In genomic region chr14:21894003-21894897, GRCh38 we compare ENCODE assay signal across 8 cellular contexts.
A peak's percentile ranks its signal among the peaks of the same experiment; 100 is the strongest.
DNase-seq lines count a peak whose midpoint lies in the region; ATAC-seq and TF ChIP-seq lines count a peak whose summit lies in the region.

No MANE protein-coding gene starts in this region.

- H3K4me3 Mint-ChIP-seq in MCF 10A (ENCODE audit: unreplicated experiment): no peak overlapping the region

- no peak for DNase-seq in GM13977 (ENCODE audit: low spot score)
- peak in 4 of 5 experiments; percentile 13 to 73 (median 36) for DNase-seq in T-helper 2 cell
- peak; percentile 21 for DNase-seq in MCF 10A (ENCODE audit: unreplicated experiment)
- no peak for DNase-seq in sciatic nerve (ENCODE audit: low spot score)
- DNase-seq in aorta: no peak

- no peak overlapping the region for H3K27ac Mint-ChIP-seq in MCF 10A (ENCODE audit: low read depth, unreplicated experiment)

- in situ Hi-C loops in GM13977 (cut with MboI; ENCODE audit: low pct_unique_long_range_greater_than_20kb, low sequenced_read_pairs, unreplicated experiment): no loop called here

- intact Hi-C loops in MCF 10A (cut with micrococcal nuclease) (no loop called here), sciatic nerve (cut with DNase I) (no loop called here), aorta (cut with DNase I) (no loop called here)

- H3K27me3 Mint-ChIP-seq in MCF 10A (ENCODE audit: insufficient read depth, unreplicated experiment): peaks cover 70% of the 10 kb centered on the region

- H3K27ac ChIP-seq in aorta (ENCODE audit: low read depth in 1 of 2, low read length in 2 of 2): no peak overlapping the region

- no TSS peak for BruUV-seq in MCF 10A (replicated peaks; lab: Mats Ljungman, UMichigan)

- H3K27me3 ChIP-seq in aorta (ENCODE audit: control insufficient read depth in 1 of 2, insufficient read depth in 2 of 2, low read length in 1 of 2): no peaks in the 10 kb centered on the region

- H3K36me3 ChIP-seq in aorta (ENCODE audit: control insufficient read depth in 1 of 2, insufficient read depth in 2 of 2, low read length in 1 of 2): no peaks in the 10 kb centered on the region

- peak; percentile 39 for TF ChIP-seq CTCF in GM13977 (IDR thresholded peaks at IDR 0.05; ENCODE audit: extremely low read depth, insufficient read depth, missing control alignments)
- peak; percentile 26 for TF ChIP-seq CTCF in MCF 10A (IDR thresholded peaks at IDR 0.05; ENCODE audit: unreplicated experiment)

- ATAC-seq in sciatic nerve: peak; percentile 78
- no peak for ATAC-seq in HG03469 (IDR thresholded peaks at IDR 0.05; ENCODE audit: unreplicated experiment)
- ATAC-seq in GM21528 (IDR thresholded peaks at IDR 0.05; ENCODE audit: low FRiP score, unreplicated experiment): no peak
- ATAC-seq in aorta (ENCODE audit: low FRiP score): no peak
- no peak for ATAC-seq in HG03025 (IDR thresholded peaks at IDR 0.05; ENCODE audit: low FRiP score, unreplicated experiment)

- H3K4me1 ChIP-seq in aorta (ENCODE audit: control insufficient read depth in 1 of 2, insufficient read depth in 2 of 2, low read length in 2 of 2): no peaks in the 10 kb centered on the region

- H3K36me3 Mint-ChIP-seq in MCF 10A (ENCODE audit: insufficient read depth, unreplicated experiment): no peaks in the 10 kb centered on the region

- WGBS in aorta, 2 donors: 44 to 47% methylated on average over 13 of the region's 13 CpGs

- H3K4me1 Mint-ChIP-seq in MCF 10A (ENCODE audit: insufficient read depth, unreplicated experiment): no peaks in the 10 kb centered on the region

- no peaks in the 10 kb centered on the region for H3K9me3 Mint-ChIP-seq in MCF 10A (ENCODE audit: unreplicated experiment)

- no peak overlapping the region for H3K4me3 ChIP-seq in aorta (ENCODE audit: low read length in 2 of 2)

- CTCF ChIA-PET in MCF 10A (lab: Yijun Ruan, JAX): no interaction called here

- H3K9me3 ChIP-seq in aorta (ENCODE audit: control insufficient read depth, low read length): no peaks in the 10 kb centered on the region

- POLR2A ChIA-PET in MCF 10A (lab: Yijun Ruan, JAX): no interaction called here

Comparison
In these comparisons a context has a peak if more than half of its experiments do, and no peak if none do; other contexts are left out.
1. DNase-seq: peak in T-helper 2 cell (4 of 5) and MCF 10A (single experiment); none in GM13977 (single experiment), sciatic nerve (single experiment) and aorta (0 of 2).